In genomic region chr12:9944404-9944803, GRCh38 we compare ENCODE assay signal across 1 cellular context.
TF ChIP-seq lines count a peak whose summit lies in the region.

No MANE protein-coding gene starts in this region.

TF ChIP-seq in HepG2, 621 proteins besides CTCF, POLR2A, EP300 and RAD21:
- 0 out of 2 replicates have a peak, but pooled peaks have one; percentile 11 for TF ChIP-seq CREB1 (IDR thresholded peaks at IDR 0.05)
- TF ChIP-seq CREB1 (CRISPR knock-in tag; IDR thresholded peaks at IDR 0.05): no peak
- TF ChIP-seq ZNF275 (CRISPR knock-in tag; IDR thresholded peaks at IDR 0.05; ENCODE audit: borderline replicate concordance): no peak
- TF ChIP-seq FOXC1 (CRISPR knock-in tag; IDR thresholded peaks at IDR 0.05; ENCODE audit: borderline replicate concordance): no peak
- TF ChIP-seq ZSCAN31 (CRISPR knock-in tag; IDR thresholded peaks at IDR 0.05; ENCODE audit: low read depth): no peak
- TF ChIP-seq CEBPG (CRISPR knock-in tag; IDR thresholded peaks at IDR 0.05): no peak
- TF ChIP-seq ZNF775 (CRISPR knock-in tag; IDR thresholded peaks at IDR 0.05; ENCODE audit: borderline replicate concordance): no peak
